9 cellular contexts compared by ENCODE assay signal in genomic region chr5:14089198-14089597, GRCh38.
"Had no signal": no experiment of that assay in that cellular context is flagged by ENCODE, and none has a peak within 500 bp of the region (broad histone marks: within the 10 kb centered on the region; RNA-seq: fewer than 3 reads in every experiment).

No MANE protein-coding gene starts in this region.

- H3K4me2 ChIP-seq: KMS-11 had no signal

- H3K27ac ChIP-seq: GM23248, HL-60, KMS-11 had no signal

- H3K4me1 ChIP-seq: HAP-1 had no signal

- DNase-seq: GM23248, GOT3, H7, HFFc6, KBM-7 had no signal

- H3K4me3 ChIP-seq: GM23248, HAP-1 had no signal

- H3K36me3 ChIP-seq: HAP-1 had no signal

- H3K9ac ChIP-seq: GM23248, KMS-11 had no signal

- H3K9me3 ChIP-seq: HAP-1 had no signal

- ATAC-seq: HCT116 had no signal

- H2AFZ ChIP-seq: GM23248 had no signal
